14 cellular contexts compared by ENCODE assay signal in genomic region chr1:183418696-183419095, GRCh38. TPM values are rescaled to one million over a fixed set of nuclear protein-coding genes. Genes with fewer than 3 reads are reported as not detected.
DNase-seq lines count a peak whose midpoint lies in the region; ATAC-seq and TF ChIP-seq lines count a peak whose summit lies in the region.
"Had no signal": no experiment of that assay in that cellular context is flagged by ENCODE, and none has a peak within 500 bp of the region (broad histone marks: within the 10 kb centered on the region; RNA-seq: fewer than 3 reads in every experiment).

No MANE protein-coding gene starts in this region.

- H3K9me3 Mint-ChIP-seq in HFFc6: peaks cover 7% of the 10 kb centered on the region; the same call in 1 of the 2 replicates
- H3K9me3 Mint-ChIP-seq in naive thymus-derived CD8-positive, alpha-beta T cell: peaks cover 0 to 2% (median 0%) of the 10 kb centered on the region in 9 donors

- TF ChIP-seq CTCF in HFFc6 (IDR thresholded peaks at IDR 0.05): no peak

- H3K36me3 ChIP-seq in ACC112 (ENCODE audit: insufficient read depth, low read length): no peaks in the 10 kb centered on the region
- H3K36me3 ChIP-seq: SJSA1, spleen had no signal

- peak overlapping the region; percentile 75 for H3K4me3 ChIP-seq in ACC112 (ENCODE audit: low read depth, low read length)
- H3K4me3 ChIP-seq: SJSA1 had no signal

- no peaks in the 10 kb centered on the region for H3K79me2 ChIP-seq in ACC112 (ENCODE audit: control insufficient read depth, insufficient read depth, low read length, unreplicated experiment)

- no peak overlapping the region for H3K27ac ChIP-seq in ACC112 (ENCODE audit: low read depth, low read length)
- H3K27ac ChIP-seq in cingulate gyrus (ENCODE audit: low read depth, low read length): peak overlapping the region; percentile 42
- H3K27ac ChIP-seq: SJSA1, spleen had no signal

- H3K27me3 ChIP-seq in ACC112 (ENCODE audit: insufficient read depth, low read length): peaks cover 90% of the 10 kb centered on the region
- H3K27me3 ChIP-seq: testis had no signal

- ATAC-seq in naive thymus-derived CD8-positive, alpha-beta T cell: no peak

- peaks cover 39% of the 10 kb centered on the region for H3K27me3 Mint-ChIP-seq in HFFc6 (ENCODE audit: insufficient read depth)
- H3K27me3 Mint-ChIP-seq in naive thymus-derived CD8-positive, alpha-beta T cell: peaks cover 51 to 79% (median 70%) of the 10 kb centered on the region in 5 donors

- DNase-seq in HFFc6: no peak
- no peak for DNase-seq in naive thymus-derived CD8-positive, alpha-beta T cell
- DNase-seq in GF-D8 (lab: John Stamatoyannopoulos, UW): no peak
- no peak for DNase-seq in NCI-H2196 treated with DMSO at 0.1 percent for 48 hours (lab: John Stamatoyannopoulos, UW; ENCODE audit: unreplicated experiment)
- DNase-seq in SIG-M5 (lab: John Stamatoyannopoulos, UW): no peak
- no peak for DNase-seq in mesenteric fat pad (ENCODE audit: low spot score)
- DNase-seq: activated CD8-positive, alpha-beta memory T cell treated with anti-CD3 and anti-CD28 coated beads for 24 hours; activated naive CD4-positive, alpha-beta T cell; NCI-H226; spleen had no signal

- H3K27ac Mint-ChIP-seq in HFFc6: no peak overlapping the region
- H3K27ac Mint-ChIP-seq in naive thymus-derived CD8-positive, alpha-beta T cell: peak overlapping the region in 2 of 10 donors; percentile 44 to 70

- H3K4me3 Mint-ChIP-seq in HFFc6: peak overlapping the region; percentile 85; the same call in 1 of the 2 replicates
- peak overlapping the region in 9 of 10 donors; percentile 21 to 81 (median 66) for H3K4me3 Mint-ChIP-seq in naive thymus-derived CD8-positive, alpha-beta T cell

- H3K4me1 Mint-ChIP-seq in HFFc6 (ENCODE audit: low read depth): peaks cover 16% of the 10 kb centered on the region
- H3K4me1 Mint-ChIP-seq in naive thymus-derived CD8-positive, alpha-beta T cell: peaks cover 19 to 30% (median 27%) of the 10 kb centered on the region in 4 donors

- peaks cover 12% of the 10 kb centered on the region for H3K4me1 ChIP-seq in ACC112 (ENCODE audit: control insufficient read depth, insufficient read depth, low read length, unreplicated experiment)

- POLR2A ChIA-PET in naive thymus-derived CD8-positive, alpha-beta T cell (lab: Charles Lee): no interaction called here

- H3K36me3 Mint-ChIP-seq in HFFc6 (ENCODE audit: low read depth): peaks cover 5% of the 10 kb centered on the region
- peaks cover 0 to 17% (median 1%) of the 10 kb centered on the region in 3 donors for H3K36me3 Mint-ChIP-seq in naive thymus-derived CD8-positive, alpha-beta T cell

- no peak overlapping the region for H2AFZ ChIP-seq in ACC112 (ENCODE audit: low read length, unreplicated experiment)

RNA-seq across cellular contexts. Expression of gene NMNAT2, which starts 0.5 kb away (rescaled TPM):
- total RNA-seq in HFFc6 (2021; fragmentation: NEBNext Ultra II Directional; extraction: Animal tissue kit (Norgen Biotek cat#: 25700)): 10 to 100 TPM; 20.2 to 31.4 (median 23.8) TPM
- total RNA-seq in naive thymus-derived CD8-positive, alpha-beta T cell: not detected
- polyA plus RNA-seq in naive thymus-derived CD8-positive, alpha-beta T cell: not detected
- 20.5 TPM for total RNA-seq in mesenteric fat pad

RNA-seq across cellular contexts. Expression of gene SMG7, which starts 53.6 kb away (rescaled TPM):
- 10 to 100 TPM; 49.5 to 63.6 (median 55.5) TPM for total RNA-seq in HFFc6 (2021; fragmentation: NEBNext Ultra II Directional; extraction: Animal tissue kit (Norgen Biotek cat#: 25700))
- 10 to 100 TPM; 59.5 to 60.0 TPM for total RNA-seq in naive thymus-derived CD8-positive, alpha-beta T cell
- 10 to 100 TPM; 14.8 to 29.2 (median 27.1) TPM for polyA plus RNA-seq in naive thymus-derived CD8-positive, alpha-beta T cell
- total RNA-seq in mesenteric fat pad: 40.4 TPM

Comparison
In these comparisons a context has a peak if more than half of its experiments do, and no peak if none do; other contexts are left out.
1. RNA of gene NMNAT2, which starts 0.5 kb away (total RNA-seq): 20.2 to 31.4 TPM in HFFc6 and 20.5 TPM in mesenteric fat pad (single experiment); not detected in naive thymus-derived CD8-positive, alpha-beta T cell; every median in the first group is over 10 times any median in the second.